28 cellular contexts compared by ENCODE assay signal in the genomic region with DNA sequence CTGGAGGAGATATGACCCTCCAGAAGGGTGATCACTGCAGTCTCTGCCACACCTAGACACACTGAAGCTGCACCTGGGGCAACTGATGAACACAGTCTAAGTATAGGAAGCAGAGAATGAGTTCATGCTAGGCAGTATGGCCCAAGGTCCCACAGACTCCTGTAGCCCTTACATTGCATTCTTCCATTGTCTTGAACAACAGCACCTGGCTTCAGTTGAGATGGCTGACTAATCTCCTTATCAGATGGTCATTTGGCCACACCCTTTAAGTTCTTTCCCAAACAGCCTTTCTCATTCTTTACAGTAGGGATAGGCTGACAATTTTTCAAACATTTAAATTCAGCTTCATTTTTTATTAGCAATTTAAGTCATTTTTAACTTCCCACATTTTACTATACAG. TPM values are rescaled to one million over a fixed set of nuclear protein-coding genes. Genes with fewer than 3 reads are reported as not detected.
DNase-seq lines count a peak whose midpoint lies in the region; ATAC-seq, FAIRE-seq and TF ChIP-seq lines count a peak whose summit lies in the region.
"Had no signal": no experiment of that assay in that cellular context is flagged by ENCODE, and none has a peak within 500 bp of the region (broad histone marks: within the 10 kb centered on the region; RNA-seq: fewer than 3 reads in every experiment).

No MANE protein-coding gene starts in this region.

- no peaks in the 10 kb centered on the region for H3K36me3 Mint-ChIP-seq in astrocyte (ENCODE audit: low read depth, unreplicated experiment)

- no peaks in the 10 kb centered on the region for H3K79me2 ChIP-seq in astrocyte (ENCODE audit: insufficient read depth, low read length)

- H3K4me3 Mint-ChIP-seq in astrocyte (ENCODE audit: unreplicated experiment): no peak overlapping the region
- H3K4me3 Mint-ChIP-seq: activated CD8-positive, alpha-beta T cell treated with anti-CD3 and anti-CD28 coated beads, Interleukin-2, amount 10 ng/mL, durations not matched to agents 7 days and 5 days; CD4-positive, alpha-beta T cell; stimulated activated effector memory CD8-positive, alpha-beta T cell treated with anti-CD3 and anti-CD28 coated beads, Interleukin-12 subunit alpha, Interleukin-12 subunit beta, amount 100 ng/mL, for 72 hours; T-helper 1 cell treated with Interleukin-12 subunit alpha and Interleukin-12 subunit beta and Interleukin-4 antibody, amounts not matched to agents 30 μg/mL and 1 μg/mL, for 36 hours had no signal

- H3K27me3 Mint-ChIP-seq in astrocyte (ENCODE audit: low read depth, unreplicated experiment): no peaks in the 10 kb centered on the region
- H3K27me3 Mint-ChIP-seq: CD4-positive, alpha-beta T cell had no signal

- H3K4me3 ChIP-seq in astrocyte (ENCODE audit: insufficient read depth, low read depth, low read length) (no peak overlapping the region), small intestine (ENCODE audit: low read depth in 1 of 2, low read length in 2 of 2) (no peak overlapping the region)
- H3K4me3 ChIP-seq: cardiac muscle cell, pancreas, spleen, upper lobe of left lung had no signal

- no peak overlapping the region for H3K9ac ChIP-seq in astrocyte (ENCODE audit: low read length)
- H3K9ac ChIP-seq: SK-N-SH had no signal

- H3K9me3 Mint-ChIP-seq in astrocyte (ENCODE audit: unreplicated experiment): no peaks in the 10 kb centered on the region
- H3K9me3 Mint-ChIP-seq: activated naive CD4-positive, alpha-beta T cell treated with anti-CD3 and anti-CD28 coated beads, Interleukin-2, amount 50 U/mL, for 72 hours; CD4-positive, alpha-beta T cell; stimulated activated effector memory CD8-positive, alpha-beta T cell treated with anti-CD3 and anti-CD28 coated beads, Interleukin-12 subunit alpha, Interleukin-12 subunit beta, amount 100 ng/mL, for 72 hours; T-helper 1 cell treated with Interleukin-12 subunit alpha and Interleukin-12 subunit beta and Interleukin-4 antibody, amounts not matched to agents 30 μg/mL and 1 μg/mL, for 36 hours had no signal

- TF ChIP-seq CTCF in astrocyte (IDR thresholded peaks at IDR 0.05; ENCODE audit: insufficient read depth, low read depth, low read length) (no peak), foreskin keratinocyte (conservative IDR thresholded peaks at IDR 0.05) (no peak)

- peak; percentile 6 for DNase-seq in HT1080 (ENCODE audit: low read depth)
- peak; percentile 16 for DNase-seq in astrocyte (ENCODE audit: low read depth)
- peak; percentile 32 to 68 for DNase-seq in foreskin keratinocyte
- DNase-seq in small intestine: peak; percentile 8
- DNase-seq in cardiac septum (ENCODE audit: low spot score): no peak
- DNase-seq in NCI-H345 (lab: John Stamatoyannopoulos, UW): no peak
- DNase-seq in stimulated activated CD4-positive, alpha-beta T cell treated with anti-CD3 and anti-CD28 coated beads, Interleukin-4, amount 100 ng/mL, for 4 hours: no peak
- DNase-seq: activated CD4-positive, alpha-beta T cell treated with anti-CD3 and anti-CD28 coated beads for 1 hour; activated CD8-positive, alpha-beta T cell treated with anti-CD3 and anti-CD28 coated beads, Interleukin-2, amount 10 ng/mL, durations not matched to agents 7 days and 5 days; anterior cingulate cortex; CD4-positive, alpha-beta T cell; cortex of kidney; GOT3; kidney; NCI-H1105 treated with DMSO at 0.1 percent for 48 hours; NCI-H2029; NCI-H69; pancreas; SK-N-SH; spleen; substantia nigra; upper lobe of left lung had no signal

- no peak for FAIRE-seq in astrocyte (lab: Jason Lieb, UNC)
- FAIRE-seq in small intestine (lab: Jason Lieb, UNC): no peak
- FAIRE-seq: endometrium, kidney, pancreas had no signal

- H3K9me3 ChIP-seq in astrocyte (ENCODE audit: insufficient read depth, low read depth, low read length) (no peaks in the 10 kb centered on the region), small intestine (ENCODE audit: control insufficient read depth, low read depth) (no peaks in the 10 kb centered on the region)
- H3K9me3 ChIP-seq: pancreas, SK-N-SH, spleen, upper lobe of left lung had no signal

- H3K4me2 ChIP-seq in astrocyte (ENCODE audit: low read length): no peak overlapping the region
- H3K4me2 ChIP-seq: SK-N-SH had no signal

- H2AFZ ChIP-seq in astrocyte (ENCODE audit: low read depth, low read length): no peak overlapping the region

- H3K4me1 ChIP-seq in astrocyte (ENCODE audit: insufficient read depth, low read length) (no peaks in the 10 kb centered on the region), foreskin keratinocyte (peaks cover 8% of the 10 kb centered on the region), small intestine (ENCODE audit: control insufficient read depth in 2 of 2, insufficient read depth in 1 of 2, low read depth in 1 of 2, low read length in 1 of 2) (no peaks in the 10 kb centered on the region)
- H3K4me1 ChIP-seq: pancreas, spleen, upper lobe of left lung had no signal

- no peaks in the 10 kb centered on the region for H3K27me3 ChIP-seq in astrocyte (ENCODE audit: insufficient read depth, low read length)
- no peaks in the 10 kb centered on the region for H3K27me3 ChIP-seq in foreskin keratinocyte
- no peaks in the 10 kb centered on the region for H3K27me3 ChIP-seq in small intestine (ENCODE audit: control insufficient read depth in 2 of 2, insufficient read depth in 2 of 2, low read length in 2 of 2)
- H3K27me3 ChIP-seq: cardiac muscle cell, pancreas, spleen, upper lobe of left lung had no signal

- no peak overlapping the region for H3K27ac ChIP-seq in astrocyte (ENCODE audit: low read depth, low read length)
- no peak overlapping the region for H3K27ac ChIP-seq in foreskin keratinocyte
- H3K27ac ChIP-seq in small intestine (ENCODE audit: low read depth in 1 of 2, low read length in 1 of 2): no peak overlapping the region
- H3K27ac ChIP-seq: cardiac muscle cell, pancreas, spleen, upper lobe of left lung had no signal

- H3K4me1 Mint-ChIP-seq in astrocyte (ENCODE audit: low read depth, unreplicated experiment): peaks cover 3% of the 10 kb centered on the region
- H3K4me1 Mint-ChIP-seq: stimulated activated effector memory CD8-positive, alpha-beta T cell treated with anti-CD3 and anti-CD28 coated beads, Interleukin-12 subunit alpha, Interleukin-12 subunit beta, amount 100 ng/mL, for 72 hours had no signal

- H4K20me1 ChIP-seq in astrocyte (ENCODE audit: insufficient read depth, low read length): no peaks in the 10 kb centered on the region

- ATAC-seq in foreskin keratinocyte: peak; percentile 88
- ATAC-seq: activated CD8-positive, alpha-beta T cell treated with anti-CD3 and anti-CD28 coated beads, Interleukin-2, amount 10 ng/mL, durations not matched to agents 7 days and 5 days; activated naive CD4-positive, alpha-beta T cell treated with anti-CD3 and anti-CD28 coated beads, Interleukin-2, amount 50 U/mL, for 72 hours; pancreas; stimulated activated effector memory CD8-positive, alpha-beta T cell treated with anti-CD3 and anti-CD28 coated beads, Interleukin-12 subunit alpha, Interleukin-12 subunit beta, amount 100 ng/mL, for 72 hours had no signal

- intact Hi-C loops in cardiac septum (cut with DNase I): no loop called here

- no peak overlapping the region for H3K27ac Mint-ChIP-seq in astrocyte (ENCODE audit: unreplicated experiment)
- H3K27ac Mint-ChIP-seq: activated CD8-positive, alpha-beta T cell treated with anti-CD3 and anti-CD28 coated beads, Interleukin-2, amount 10 ng/mL, durations not matched to agents 7 days and 5 days; activated T-helper 2 cell treated with anti-CD3 and anti-CD28 coated beads, Interferon-gamma antibody, Interleukin-2, Interleukin-4, amounts not matched to agents 10 μg/mL and 5 μg/mL and 100 μg/mL, durations not matched to agents 14 hours and 24 hours and 36 hours; CD4-positive, alpha-beta T cell; stimulated activated effector memory CD8-positive, alpha-beta T cell treated with anti-CD3 and anti-CD28 coated beads, Interleukin-12 subunit alpha, Interleukin-12 subunit beta, amount 100 ng/mL, for 72 hours; T-helper 1 cell treated with Interleukin-12 subunit alpha and Interleukin-12 subunit beta and Interleukin-4 antibody, amounts not matched to agents 30 μg/mL and 1 μg/mL, for 36 hours had no signal

- H3K36me3 ChIP-seq in astrocyte (ENCODE audit: insufficient read depth, low read length) (peaks cover 3% of the 10 kb centered on the region), small intestine (ENCODE audit: control insufficient read depth in 2 of 2, insufficient read depth in 2 of 2, low read length in 2 of 2) (no peaks in the 10 kb centered on the region)
- H3K36me3 ChIP-seq: cardiac muscle cell, pancreas, upper lobe of left lung had no signal

RNA-seq across cellular contexts. Expression of a gene that starts 23.1 kb away (rescaled TPM):
- total RNA-seq in HT1080 (2014; rRNA removed; shearing (Covaris generic)): 35.3 and 41.3 TPM in 2 replicates
- polyA plus RNA-seq in HT1080 (2015; cell fraction: cytosol; rRNA removed): 46.2 and 53.1 TPM in 2 replicates
- 76.3 and 82.8 TPM in 2 replicates for polyA plus RNA-seq in HT1080 (2015; cell fraction: nucleus; rRNA removed)
- 5.6 and 7.0 TPM in 2 replicates for total RNA-seq in astrocyte
- 33.3 and 34.4 TPM in 2 replicates for total RNA-seq in foreskin keratinocyte
- polyA plus RNA-seq in foreskin keratinocyte: 16.0 and 18.7 TPM in 2 replicates
- 10 to 100 TPM in 1 of 3 donors, 1 to 10 TPM in 2; 2.7 to 13.7 (median 2.7) TPM for polyA plus RNA-seq in small intestine
- 0.73 TPM for total RNA-seq in cardiac septum

RNA-seq across cellular contexts. Expression of a gene that starts 23.3 kb away (rescaled TPM):
- 18.7 and 20.3 TPM in 2 replicates for total RNA-seq in HT1080 (2014; rRNA removed; shearing (Covaris generic))
- polyA plus RNA-seq in HT1080 (2015; cell fraction: cytosol; rRNA removed): 20.2 and 21.0 TPM in 2 replicates
- polyA plus RNA-seq in HT1080 (2015; cell fraction: nucleus; rRNA removed): 101 and 105 TPM in 2 replicates
- total RNA-seq in astrocyte (20.4 and 21.4 TPM in 2 replicates), foreskin keratinocyte (27.7 and 30.1 TPM in 2 replicates), cardiac septum (19.3 TPM)
- polyA plus RNA-seq in foreskin keratinocyte (15.4 and 18.0 TPM in 2 replicates), small intestine (10 to 100 TPM; 16.2 to 20.4 (median 16.3) TPM)

RNA-seq across cellular contexts. Expression of a gene that starts 58.1 kb away (rescaled TPM):
- 30.1 and 31.8 TPM in 2 replicates for total RNA-seq in HT1080 (2014; rRNA removed; shearing (Covaris generic))
- polyA plus RNA-seq in HT1080 (2015; cell fraction: cytosol; rRNA removed): 25.0 and 25.2 TPM in 2 replicates
- polyA plus RNA-seq in HT1080 (2015; cell fraction: nucleus; rRNA removed): 104 and 134 TPM in 2 replicates
- 27.7 and 37.1 TPM in 2 replicates for total RNA-seq in astrocyte
- total RNA-seq in foreskin keratinocyte: 19.6 and 23.2 TPM in 2 replicates
- polyA plus RNA-seq in foreskin keratinocyte: 3.1 and 3.2 TPM in 2 replicates
- under 1 TPM in 1 of 3 donors, not detected in 2; 0.28 TPM for polyA plus RNA-seq in small intestine
- 1.9 TPM for total RNA-seq in cardiac septum

Comparison
In these comparisons a context has a peak if more than half of its experiments do, and no peak if none do; other contexts are left out.
1. DNase-seq: peak in HT1080 (single experiment), astrocyte (single experiment), foreskin keratinocyte (2 of 2) and small intestine (single experiment); none in cardiac septum (single experiment), NCI-H345 (single experiment) and stimulated activated CD4-positive, alpha-beta T cell treated with anti-CD3 and anti-CD28 coated beads, Interleukin-4, amount 100 ng/mL, for 4 hours (0 of 2).